Comparison of ENCODE assay signal across 14 cellular contexts in the genomic region with DNA sequence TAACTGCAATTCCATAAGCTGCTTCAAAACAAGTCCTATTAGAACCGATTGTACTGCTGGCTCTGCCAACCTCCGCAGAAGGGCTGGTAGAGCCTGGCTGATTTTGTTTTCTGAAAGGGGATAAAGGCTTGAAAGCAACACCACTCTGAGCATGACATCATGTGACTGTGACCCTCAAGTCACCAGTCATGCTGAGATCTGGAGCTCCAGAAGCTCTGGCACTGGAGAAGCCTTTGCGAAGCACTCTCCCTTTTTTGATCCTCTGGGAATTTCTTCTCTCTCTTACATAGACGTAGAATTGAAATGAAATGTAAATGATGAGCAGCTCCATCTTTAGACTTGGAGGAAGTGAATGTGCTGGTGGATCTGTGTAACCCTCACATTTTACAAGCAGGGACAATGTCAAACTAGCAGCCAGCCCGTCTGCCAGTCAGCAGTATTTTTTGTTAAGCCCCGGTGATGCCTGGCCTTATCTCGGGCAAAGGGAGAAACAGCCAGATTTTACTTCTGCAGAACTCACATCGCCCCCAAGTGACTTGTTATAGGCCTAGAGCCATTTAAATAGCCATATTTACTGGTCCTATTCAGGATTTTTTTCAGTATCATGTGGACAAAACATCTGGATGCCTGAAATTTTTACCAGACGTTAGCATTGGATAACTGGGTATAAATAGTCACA.
DNase-seq lines count a peak whose midpoint lies in the region; ATAC-seq, FAIRE-seq and TF ChIP-seq lines count a peak whose summit lies in the region.
"Had no signal": no experiment of that assay in that cellular context is flagged by ENCODE, and none has a peak within 500 bp of the region (broad histone marks: within the 10 kb centered on the region; RNA-seq: fewer than 3 reads in every experiment).

No MANE protein-coding gene starts in this region.

- no peak overlapping the region for H2AFZ ChIP-seq in HepG2 (ENCODE audit: low read length)

- no peak for TF ChIP-seq CTCF in liver (IDR thresholded peaks at IDR 0.05; ENCODE audit: low read depth, low read length, missing input control)
- no peak for TF ChIP-seq CTCF in HepG2 (CRISPR knock-in tag; IDR thresholded peaks at IDR 0.05)
- TF ChIP-seq CTCF in chondrocyte (IDR thresholded peaks at IDR 0.05): peak; percentile 66

- H3K79me2 ChIP-seq in HepG2 (ENCODE audit: insufficient read depth, low read length): no peaks in the 10 kb centered on the region

- TF ChIP-seq EP300 in HepG2 (IDR thresholded peaks at IDR 0.05; ENCODE audit: low read depth in 2 of 2, low read length in 2 of 2): no peak
- no peak for TF ChIP-seq EP300 in HepG2 (CRISPR knock-in tag; IDR thresholded peaks at IDR 0.05; ENCODE audit: borderline replicate concordance)

- no peaks in the 10 kb centered on the region for H3K36me3 Mint-ChIP-seq in chondrocyte (ENCODE audit: low read depth)
- no peaks in the 10 kb centered on the region for H3K36me3 Mint-ChIP-seq in activated CD4-positive, alpha-beta T cell treated with anti-CD3 and anti-CD28 coated beads, Interleukin-2, amount 10 ng/mL, durations not matched to agents 24 days and 14 days (ENCODE audit: low read depth)
- H3K36me3 Mint-ChIP-seq: CD14-positive monocyte had no signal

- intact Hi-C loops in HepG2 (cut with micrococcal nuclease; ENCODE audit: unreplicated experiment): no loop called here
- intact Hi-C loops in activated CD4-positive, alpha-beta T cell treated with anti-CD3 and anti-CD28 coated beads, Interleukin-2, amount 10 ng/mL, durations not matched to agents 24 days and 14 days (cut with micrococcal nuclease): no loop called here

- 66% methylated on average over 9 of the region's 9 CpGs for WGBS in liver
- WGBS in HepG2 (ENCODE audit: low lambda C conversion rate): 42% methylated on average over 9 of the region's 9 CpGs

- TF ChIP-seq POLR2A in HepG2 (IDR thresholded peaks at IDR 0.05; ENCODE audit: insufficient read depth in 1 of 2, low read depth in 2 of 2, low read length in 2 of 2): no peak

- DNase-seq in HepG2 (ENCODE audit: low spot score) (no peak), chondrocyte (ENCODE audit: low spot score) (no peak), iPS-NIHi7 (ENCODE audit: extremely low spot score) (peak; percentile 45), 8988T (no peak)
- no peak for DNase-seq in activated CD4-positive, alpha-beta T cell treated with anti-CD3 and anti-CD28 coated beads, Interleukin-2, amount 10 ng/mL, durations not matched to agents 24 days and 14 days
- DNase-seq: activated effector memory CD4-positive, alpha-beta T cell treated with anti-CD3 and anti-CD28 coated beads, Interleukin-2, amount 50 U/mL, for 16 hours; naive B cell; T1000 had no signal

- H3K36me3 ChIP-seq in liver (ENCODE audit: control insufficient read depth in 4 of 4, insufficient read depth in 3 of 4, low read depth in 1 of 4, low read length in 3 of 4) (no peaks in the 10 kb centered on the region), HepG2 (replicated peaks in 1 of 2; ENCODE audit: control insufficient read depth in 1 of 2, insufficient read depth in 2 of 2, low read length in 2 of 2) (no peaks in the 10 kb centered on the region)

- ATAC-seq in HepG2 (no peak), HG03457 (IDR thresholded peaks at IDR 0.05; ENCODE audit: unreplicated experiment) (no peak), GM18870 (IDR thresholded peaks at IDR 0.05; ENCODE audit: unreplicated experiment) (no peak)

- no peaks in the 10 kb centered on the region for H4K20me1 ChIP-seq in HepG2 (ENCODE audit: insufficient read depth, low read length)

- H3K27ac ChIP-seq in liver (ENCODE audit: low read depth in 1 of 2, low read length in 2 of 2): no peak overlapping the region
- no peak overlapping the region for H3K27ac ChIP-seq in HepG2 (ENCODE audit: extremely low read length, insufficient read depth, low read length)
- H3K27ac ChIP-seq: epithelial cell of prostate had no signal

- CTCF ChIA-PET in HepG2 (lab: Yijun Ruan, JAX; ENCODE audit: low intra/inter-chr PET ratio, low total read pairs): no interaction called here

- no peak overlapping the region for H3K27ac Mint-ChIP-seq in chondrocyte (ENCODE audit: unreplicated experiment)
- H3K27ac Mint-ChIP-seq in activated CD4-positive, alpha-beta T cell treated with anti-CD3 and anti-CD28 coated beads, Interleukin-2, amount 10 ng/mL, durations not matched to agents 24 days and 14 days: no peak overlapping the region
- H3K27ac Mint-ChIP-seq: CD14-positive monocyte, naive B cell had no signal

- no peaks in the 10 kb centered on the region for H3K27me3 Mint-ChIP-seq in chondrocyte (ENCODE audit: low read depth)
- no peaks in the 10 kb centered on the region for H3K27me3 Mint-ChIP-seq in activated CD4-positive, alpha-beta T cell treated with anti-CD3 and anti-CD28 coated beads, Interleukin-2, amount 10 ng/mL, durations not matched to agents 24 days and 14 days
- H3K27me3 Mint-ChIP-seq: naive B cell had no signal

- no peak for FAIRE-seq in HepG2 (lab: Jason Lieb, UNC)
- FAIRE-seq: GM18507 had no signal

- BruUV-seq in HepG2 (replicated peaks; lab: Mats Ljungman, UMichigan): no TSS peak

- POLR2A ChIA-PET in HepG2 (lab: Yijun Ruan, JAX): no interaction called here

- H3K4me1 ChIP-seq in liver (ENCODE audit: control insufficient read depth in 4 of 4, insufficient read depth in 4 of 4, low read length in 3 of 4): no peaks in the 10 kb centered on the region
- H3K4me1 ChIP-seq in HepG2 (ENCODE audit: insufficient read depth, low read length): no peaks in the 10 kb centered on the region

- no peak overlapping the region for H3K4me2 ChIP-seq in HepG2 (ENCODE audit: low read depth, low read length)

- H3K27me3 ChIP-seq in liver (ENCODE audit: control insufficient read depth in 4 of 4, insufficient read depth in 4 of 4, low read length in 3 of 4) (no peaks in the 10 kb centered on the region), HepG2 (ENCODE audit: control insufficient read depth in 1 of 2, insufficient read depth in 2 of 2, low read length in 2 of 2) (no peaks in the 10 kb centered on the region)

- TF ChIP-seq RAD21 in liver (IDR thresholded peaks at IDR 0.05): peak; percentile 29 to 50
- TF ChIP-seq RAD21 in HepG2 (CRISPR knock-in tag; IDR thresholded peaks at IDR 0.05): no peak

- peaks cover 35% of the 10 kb centered on the region for H3K4me1 Mint-ChIP-seq in chondrocyte (ENCODE audit: low read depth)
- H3K4me1 Mint-ChIP-seq in activated CD4-positive, alpha-beta T cell treated with anti-CD3 and anti-CD28 coated beads, Interleukin-2, amount 10 ng/mL, durations not matched to agents 24 days and 14 days: no peaks in the 10 kb centered on the region
- H3K4me1 Mint-ChIP-seq: CD14-positive monocyte, naive B cell had no signal

- in situ Hi-C loops in HepG2 (cut with HindIII; ENCODE audit: extremely low pct_ligation_motif_present, low pct_unique_long_range_greater_than_20kb): no loop called here

- H3K9ac ChIP-seq in liver (ENCODE audit: low read depth in 1 of 2, low read length in 2 of 2): no peak overlapping the region
- H3K9ac ChIP-seq in HepG2 (ENCODE audit: insufficient read depth, low read depth, low read length): no peak overlapping the region

- H3K4me3 Mint-ChIP-seq in chondrocyte (ENCODE audit: unreplicated experiment): no peak overlapping the region
- no peak overlapping the region for H3K4me3 Mint-ChIP-seq in activated CD4-positive, alpha-beta T cell treated with anti-CD3 and anti-CD28 coated beads, Interleukin-2, amount 10 ng/mL, durations not matched to agents 24 days and 14 days
- H3K4me3 Mint-ChIP-seq: CD14-positive monocyte, naive B cell had no signal

- H3K9me3 Mint-ChIP-seq in chondrocyte (ENCODE audit: low read depth): no peaks in the 10 kb centered on the region
- H3K9me3 Mint-ChIP-seq in activated CD4-positive, alpha-beta T cell treated with anti-CD3 and anti-CD28 coated beads, Interleukin-2, amount 10 ng/mL, durations not matched to agents 24 days and 14 days: no peaks in the 10 kb centered on the region

- H3K4me3 ChIP-seq in liver (ENCODE audit: low read depth in 1 of 3, low read length in 3 of 3): no peak overlapping the region
- no peak overlapping the region for H3K4me3 ChIP-seq in HepG2 (replicated peaks in 1 of 3; ENCODE audit: insufficient read depth in 1 of 3, low read depth in 2 of 3, low read length in 3 of 3)

- H3K9me3 ChIP-seq in liver (ENCODE audit: control insufficient read depth in 4 of 4, low read length in 3 of 4) (no peaks in the 10 kb centered on the region), HepG2 (ENCODE audit: low read length) (peaks cover 87% of the 10 kb centered on the region)

TF ChIP-seq in liver, 16 proteins besides CTCF, POLR2A, EP300 and RAD21 (continues in another document):
- TF ChIP-seq FOXA2 (IDR thresholded peaks at IDR 0.05) (no peak), YY1 (IDR thresholded peaks at IDR 0.05) (no peak), TAF1 (conservative IDR thresholded peaks at IDR 0.05) (no peak), NR2F2 (IDR thresholded peaks at IDR 0.05) (no peak), JUND (IDR thresholded peaks at IDR 0.05) (no peak), HNF4A (conservative IDR thresholded peaks at IDR 0.05) (no peak), FOXA1 (IDR thresholded peaks at IDR 0.05) (no peak)
- TF ChIP-seq, protein P1, sequence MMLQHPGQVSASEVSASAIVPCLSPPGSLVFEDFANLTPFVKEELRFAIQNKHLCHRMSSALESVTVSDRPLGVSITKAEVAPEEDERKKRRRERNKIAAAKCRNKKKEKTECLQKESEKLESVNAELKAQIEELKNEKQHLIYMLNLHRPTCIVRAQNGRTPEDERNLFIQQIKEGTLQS (IDR thresholded peaks at IDR 0.05): no peak

TF ChIP-seq in HepG2, 621 proteins besides CTCF, POLR2A, EP300 and RAD21:
- TF ChIP-seq ZNF772 (CRISPR knock-in tag; IDR thresholded peaks at IDR 0.05) (no peak), MAFK (conservative IDR thresholded peaks at IDR 0.05 in 1 of 2, IDR thresholded peaks at IDR 0.05 in 1 of 2; ENCODE audit: low read length in 2 of 2) (0 out of 4 replicates have a peak, but pooled peaks of 1 of the 2 experiments have one; percentile 16), ZNF230 (CRISPR knock-in tag; IDR thresholded peaks at IDR 0.05) (no peak), NFATC3 (CRISPR knock-in tag; IDR thresholded peaks at IDR 0.05) (no peak)
